1 cellular context compared by ENCODE assay signal in genomic region chr6:43703512-43704429, GRCh38.
TF ChIP-seq lines count a peak whose summit lies in the region.

No MANE protein-coding gene starts in this region.

TF ChIP-seq in IMR-90, 13 proteins besides CTCF, POLR2A, EP300 and RAD21 (continued from another document):
- TF ChIP-seq, protein P1, sequence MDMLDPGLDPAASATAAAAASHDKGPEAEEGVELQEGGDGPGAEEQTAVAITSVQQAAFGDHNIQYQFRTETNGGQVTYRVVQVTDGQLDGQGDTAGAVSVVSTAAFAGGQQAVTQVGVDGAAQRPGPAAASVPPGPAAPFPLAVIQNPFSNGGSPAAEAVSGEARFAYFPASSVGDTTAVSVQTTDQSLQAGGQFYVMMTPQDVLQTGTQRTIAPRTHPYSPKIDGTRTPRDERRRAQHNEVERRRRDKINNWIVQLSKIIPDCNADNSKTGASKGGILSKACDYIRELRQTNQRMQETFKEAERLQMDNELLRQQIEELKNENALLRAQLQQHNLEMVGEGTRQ (IDR thresholded peaks at IDR 0.05; ENCODE audit: low read depth, low read length): no peak
- TF ChIP-seq FOS (IDR thresholded peaks at IDR 0.05; ENCODE audit: low read depth, low read length): no peak
